25 cellular contexts compared by ENCODE assay signal in genomic region chr1:63780541-63780940, GRCh38.
"Had no signal": no experiment of that assay in that cellular context is flagged by ENCODE, and none has a peak within 500 bp of the region (broad histone marks: within the 10 kb centered on the region; RNA-seq: fewer than 3 reads in every experiment).

No MANE protein-coding gene starts in this region.

- H3K9me3 ChIP-seq: adrenal gland, ascending aorta, mucosa of descending colon, sigmoid colon, uterus had no signal

- H3K9me3 Mint-ChIP-seq: activated B cell treated with CpG ODN at 0.5 μM for 24 hours; activated CD4-positive, alpha-beta memory T cell treated with anti-CD3 and anti-CD28 coated beads for 36 hours; activated naive CD4-positive, alpha-beta T cell treated with anti-CD3 and anti-CD28 coated beads, Interleukin-2, amount 50 U/mL, for 24 hours; activated T-cell treated with anti-CD3 and anti-CD28 coated beads, Interleukin-2, amount 50 U/mL, for 72 hours; effector memory CD8-positive, alpha-beta T cell; memory B cell; stimulated activated naive B cell treated with anti-CD40 and anti-IgM and Interleukin-4, amounts not matched to agents 10 μg/mL and 1 μg/mL and 100 μg/mL, for 72 hours; T-cell had no signal

- DNase-seq: activated B cell treated with CpG ODN at 0.5 μM for 24 hours; activated CD4-positive, alpha-beta memory T cell treated with anti-CD3 and anti-CD28 coated beads for 36 hours; activated CD4-positive, alpha-beta T cell treated with anti-CD3 and anti-CD28 coated beads for 4 hours; activated effector memory CD4-positive, alpha-beta T cell treated with Interleukin-2 at 50 U/mL for 16 hours; activated T-cell treated with anti-CD3 and anti-CD28 coated beads, Interleukin-2, amount 50 U/mL, for 72 hours; adrenal gland; brain microvascular endothelial cell; effector memory CD8-positive, alpha-beta T cell; glutamatergic neuron; left colon; mucosa of descending colon; posterior cingulate gyrus; sigmoid colon; stimulated activated CD4-positive, alpha-beta T cell treated with anti-CD3 and anti-CD28 coated beads, Interleukin-15, amount 100 ng/mL, for 24 hours; stimulated activated CD8-positive, alpha-beta memory T cell treated with anti-CD3 and anti-CD28 coated beads, Interleukin-4, amount 100 ng/mL, for 48 hours; stimulated activated naive B cell treated with anti-CD40 and anti-IgM and Interleukin-4, amounts not matched to agents 10 μg/mL and 1 μg/mL and 100 μg/mL, for 72 hours; T-cell; T-helper 9 cell; trophoblast cell; uterus had no signal

- H3K27me3 ChIP-seq: adrenal gland, ascending aorta, brain microvascular endothelial cell, hepatocyte, sigmoid colon, uterus had no signal

- H3K36me3 ChIP-seq: adrenal gland, ascending aorta, brain microvascular endothelial cell, sigmoid colon, uterus had no signal

- H3K27ac Mint-ChIP-seq: activated B cell treated with CpG ODN at 0.5 μM for 24 hours; activated CD4-positive, alpha-beta memory T cell treated with anti-CD3 and anti-CD28 coated beads for 36 hours; activated naive CD4-positive, alpha-beta T cell treated with anti-CD3 and anti-CD28 coated beads, Interleukin-2, amount 50 U/mL, for 24 hours; activated T-cell treated with anti-CD3 and anti-CD28 coated beads, Interleukin-2, amount 50 U/mL, for 72 hours; effector memory CD8-positive, alpha-beta T cell; memory B cell; stimulated activated naive B cell treated with anti-CD40 and anti-IgM and Interleukin-4, amounts not matched to agents 10 μg/mL and 1 μg/mL and 100 μg/mL, for 72 hours; T-cell had no signal

- H3K4me1 Mint-ChIP-seq: memory B cell had no signal

- H3K36me3 Mint-ChIP-seq: activated CD4-positive, alpha-beta memory T cell treated with anti-CD3 and anti-CD28 coated beads for 36 hours; memory B cell; T-cell had no signal

- H3K4me3 Mint-ChIP-seq: activated B cell treated with CpG ODN at 0.5 μM for 24 hours; activated CD4-positive, alpha-beta memory T cell treated with anti-CD3 and anti-CD28 coated beads for 36 hours; activated naive CD4-positive, alpha-beta T cell treated with anti-CD3 and anti-CD28 coated beads, Interleukin-2, amount 50 U/mL, for 24 hours; activated T-cell treated with anti-CD3 and anti-CD28 coated beads, Interleukin-2, amount 50 U/mL, for 72 hours; effector memory CD8-positive, alpha-beta T cell; memory B cell; stimulated activated naive B cell treated with anti-CD40 and anti-IgM and Interleukin-4, amounts not matched to agents 10 μg/mL and 1 μg/mL and 100 μg/mL, for 72 hours; T-cell had no signal

- H3K4me3 ChIP-seq: adrenal gland, ascending aorta, hepatocyte, mucosa of descending colon, sigmoid colon, smooth muscle cell, uterus had no signal

- H3K27ac ChIP-seq: adrenal gland, brain microvascular endothelial cell, uterus had no signal
